Comparison of ENCODE assay signal across 24 cellular contexts in the genomic region with DNA sequence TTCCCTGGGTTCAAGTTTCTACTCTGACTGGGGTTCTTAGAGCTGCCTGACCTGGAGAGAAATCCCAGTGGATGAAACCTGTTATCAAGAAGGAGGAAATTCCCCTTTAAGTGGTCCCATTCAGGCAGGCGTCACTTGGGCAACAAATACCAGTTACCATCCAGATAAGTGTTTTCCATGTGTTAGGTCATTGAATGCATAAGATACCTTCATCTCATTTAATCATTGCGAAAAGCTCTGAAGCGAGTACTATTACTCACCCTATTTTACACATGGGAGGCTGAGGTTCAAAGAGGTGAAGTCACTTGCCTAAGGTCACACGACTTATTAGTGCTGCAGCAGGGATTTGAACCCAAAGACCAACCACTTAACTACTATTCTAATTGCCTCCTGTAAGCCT. TPM values are rescaled to one million over a fixed set of nuclear protein-coding genes. Genes with fewer than 3 reads are reported as not detected.
DNase-seq lines count a peak whose midpoint lies in the region; ATAC-seq and TF ChIP-seq lines count a peak whose summit lies in the region.
"Had no signal": no experiment of that assay in that cellular context is flagged by ENCODE, and none has a peak within 500 bp of the region (broad histone marks: within the 10 kb centered on the region; RNA-seq: fewer than 3 reads in every experiment).

No MANE protein-coding gene starts in this region.

- peaks cover 4% of the 10 kb centered on the region for H3K9me3 Mint-ChIP-seq in nephron progenitor cell
- H3K9me3 Mint-ChIP-seq: CD4-positive, alpha-beta memory T cell had no signal

- H3K27me3 Mint-ChIP-seq in nephron progenitor cell (ENCODE audit: low read depth, poor library complexity), result peaks cover 13% of the 10 kb centered on the region

- H3K27ac Mint-ChIP-seq in nephron progenitor cell, result no peak overlapping the region

- TF ChIP-seq CTCF in epithelial cell of proximal tubule (conservative IDR thresholded peaks at IDR 0.05; ENCODE audit: low read depth, low read length), result no peak
- TF ChIP-seq CTCF in nephron progenitor cell (IDR thresholded peaks at IDR 0.05), result no peak

- H3K4me1 Mint-ChIP-seq in nephron progenitor cell, result peaks cover 65% of the 10 kb centered on the region
- H3K4me1 Mint-ChIP-seq: CD4-positive, alpha-beta memory T cell had no signal

- DNase-seq in NCI-H2029 (lab: John Stamatoyannopoulos, UW) (peak; percentile 26), NCI-H2029 treated with DMSO at 0.1 percent for 48 hours (lab: John Stamatoyannopoulos, UW) (no peak), epithelial cell of proximal tubule (ENCODE audit: low read depth) (peak; percentile 42), nephron progenitor cell (no peak), DMS53 (lab: John Stamatoyannopoulos, UW) (no peak)
- DNase-seq: Caco-2; CD4-positive, alpha-beta memory T cell; DMS 273 treated with DMSO at 0.1 percent for 48 hours; DND-41; GOT3; HCEC 1CT; MG63; NCI-H1417 treated with DMSO at 0.1 percent for 48 hours; NCI-H1930; NCI-H345; NCI-H524; NCI-H774; NK-92 treated with Interleukin-12 subunit alpha and Interleukin-12 subunit beta, amount 100 ng/mL, for 24 hours had no signal

- ATAC-seq in HG03378 (IDR thresholded peaks at IDR 0.05; ENCODE audit: unreplicated experiment) (no peak), GM21367 (IDR thresholded peaks at IDR 0.05; ENCODE audit: unreplicated experiment) (no peak), SK-N-SH treated with all-trans-retinoic acid at 6 μM for 48 hours (no peak)
- ATAC-seq: Panc1 had no signal

- H3K4me3 ChIP-seq in epithelial cell of proximal tubule (ENCODE audit: low read depth, low read length), result no peak overlapping the region
- H3K4me3 ChIP-seq: BLaER1 treated with 17β-estradiol and CSF1 and Interleukin-3, amounts not matched to agents 10 nM and 100 nM; MG63; SJSA1 had no signal

- no peaks in the 10 kb centered on the region for H3K36me3 Mint-ChIP-seq in nephron progenitor cell (ENCODE audit: low read depth)
- H3K36me3 Mint-ChIP-seq: CD4-positive, alpha-beta memory T cell had no signal

- H3K4me3 Mint-ChIP-seq in nephron progenitor cell, result peak overlapping the region; percentile 7
- H3K4me3 Mint-ChIP-seq: CD4-positive, alpha-beta memory T cell had no signal

TF ChIP-seq in SK-N-SH treated with all-trans-retinoic acid at 6 μM for 48 hours, 23 proteins besides CTCF, POLR2A, EP300 and RAD21:
- no peak for TF ChIP-seq ZNF565 (CRISPR knock-in tag; conservative IDR thresholded peaks at IDR 0.05; ENCODE audit: low read depth)

RNA-seq across cellular contexts. Expression of a gene that starts 45.5 kb away (rescaled TPM):
- 1,041 and 1,407 TPM in 2 replicates for total RNA-seq in epithelial cell of proximal tubule

Comparison
In these comparisons a context has a peak if more than half of its experiments do, and no peak if none do; other contexts are left out.
1. DNase-seq: peak in NCI-H2029 (single experiment) and epithelial cell of proximal tubule (single experiment); none in NCI-H2029 treated with DMSO at 0.1 percent for 48 hours (single experiment), nephron progenitor cell (single experiment) and DMS53 (single experiment).